Comparison of ENCODE assay signal across 10 cellular contexts in the genomic region with DNA sequence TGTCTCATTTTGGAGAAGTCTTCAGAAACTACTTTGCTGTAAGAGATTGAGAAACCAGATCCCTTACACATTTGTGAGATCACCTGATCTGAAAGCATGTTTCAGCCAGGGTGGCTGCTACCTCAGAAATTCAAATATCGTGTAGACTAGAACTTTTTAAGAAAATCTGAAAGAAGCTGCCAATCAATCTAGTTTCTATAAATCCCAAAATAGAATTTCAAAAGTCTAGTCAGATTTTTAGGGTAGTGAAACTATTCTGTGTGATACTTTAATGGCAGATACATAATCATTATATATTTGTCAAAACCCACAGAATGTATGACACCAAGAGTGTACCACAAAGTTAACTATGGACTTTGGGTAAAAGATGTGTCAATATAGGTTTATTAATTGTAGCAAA.
DNase-seq lines count a peak whose midpoint lies in the region; ATAC-seq lines count a peak whose summit lies in the region.
"Had no signal": no experiment of that assay in that cellular context is flagged by ENCODE, and none has a peak within 500 bp of the region (broad histone marks: within the 10 kb centered on the region; RNA-seq: fewer than 3 reads in every experiment).

No MANE protein-coding gene starts in this region.

- ATAC-seq in GM18858 (IDR thresholded peaks at IDR 0.05; ENCODE audit: unreplicated experiment) (peak; percentile 70), GM21390 (IDR thresholded peaks at IDR 0.05; ENCODE audit: unreplicated experiment) (peak; percentile 74), HG02970 (IDR thresholded peaks at IDR 0.05; ENCODE audit: low FRiP score, unreplicated experiment) (peak; percentile 65), HG03521 (IDR thresholded peaks at IDR 0.05; ENCODE audit: unreplicated experiment) (peak; percentile 79), HG03045 (IDR thresholded peaks at IDR 0.05; ENCODE audit: unreplicated experiment) (no peak)

- DNase-seq in anterior cingulate cortex (lab: John Stamatoyannopoulos, UW) (no peak), ureter (ENCODE audit: low spot score) (no peak), NCI-H1694 (lab: John Stamatoyannopoulos, UW) (no peak)
- DNase-seq: H7, mesenchymal stem cell had no signal
